ENCODE assay signal across 30 cellular contexts in the genomic region with DNA sequence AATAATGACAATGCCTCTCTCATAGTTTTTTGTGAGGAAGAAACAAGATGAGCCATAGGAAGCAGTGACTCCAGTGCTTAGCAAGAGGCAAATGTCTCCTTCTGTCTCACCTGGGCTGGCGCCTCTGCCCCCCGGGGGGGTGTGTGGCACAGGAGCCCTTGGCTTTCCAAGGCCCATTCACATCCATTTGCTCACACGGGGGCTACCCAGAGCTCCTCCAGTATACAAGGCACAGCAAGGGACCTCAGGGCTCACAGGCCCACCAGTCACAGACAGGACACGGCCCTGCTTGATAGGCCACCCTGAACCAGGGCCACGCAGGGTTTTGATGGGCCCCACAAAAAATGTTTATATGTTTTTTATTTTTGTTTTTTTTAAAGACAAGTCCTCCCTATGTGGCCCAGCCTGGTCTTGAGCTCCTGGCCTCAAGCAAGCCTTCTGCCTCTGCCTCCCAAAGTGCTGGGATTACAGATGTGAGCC. TPM values are rescaled to one million over a fixed set of nuclear protein-coding genes. Genes with fewer than 3 reads are reported as not detected.
"Had no signal": no experiment of that assay in that cellular context is flagged by ENCODE, and none has a peak within 500 bp of the region (broad histone marks: within the 10 kb centered on the region; RNA-seq: fewer than 3 reads in every experiment).

No MANE protein-coding gene starts in this region.

- H3K27me3 ChIP-seq: colonic mucosa, gastrocnemius medialis had no signal

- H3K27ac ChIP-seq: colonic mucosa, epithelial cell of prostate, esophagus squamous epithelium, heart right ventricle, left ventricle myocardium inferior, lower lobe of right lung had no signal

- H3K9me3 ChIP-seq: colonic mucosa, esophagus squamous epithelium, gastrocnemius medialis, heart right ventricle, left ventricle myocardium inferior, lower lobe of right lung had no signal

- H3K4me1 ChIP-seq: colonic mucosa, lower lobe of right lung had no signal

- ATAC-seq: effector memory CD8-positive, alpha-beta T cell; heart right ventricle; left colon; left lobe of liver; lower lobe of right lung had no signal

- DNase-seq: colonic mucosa; cortex of kidney; effector CD8-positive, alpha-beta T cell; effector memory CD8-positive, alpha-beta T cell; endodermal cell; erythroblast; esophagus squamous epithelium; foreskin fibroblast; foreskin melanocyte; gastrocnemius medialis; head of caudate nucleus; hippocampal formation; immature natural killer cell; islet precursor cell; kidney; kidney glomerular epithelial cell; left colon; left ventricle myocardium inferior; lower lobe of right lung; mesenchymal stem cell; midbrain had no signal

- H3K36me3 ChIP-seq: colonic mucosa, esophagus squamous epithelium, gastrocnemius medialis, heart right ventricle, left ventricle myocardium inferior, lower lobe of right lung had no signal

- H3K4me3 ChIP-seq: colonic mucosa, esophagus squamous epithelium, gastrocnemius medialis, heart right ventricle, left ventricle myocardium inferior, lower lobe of right lung had no signal

RNA-seq across cellular contexts. Expression of gene PLA2G4E, which starts 26.6 kb away (rescaled TPM):
- total RNA-seq: chondrocyte, dermis microvascular lymphatic vessel endothelial cell, endodermal cell, gastrocnemius medialis, glomerular endothelial cell, kidney, left colon, left lobe of liver, left ventricle myocardium inferior, liver, lung microvascular endothelial cell, mononuclear cell had no signal
- polyA plus RNA-seq: immature natural killer cell, liver had no signal
